ENCODE assay signal across 1 cellular context in genomic region chr3:156274791-156275190, GRCh38.
TF ChIP-seq lines count a peak whose summit lies in the region.

No MANE protein-coding gene starts in this region.

TF ChIP-seq in HepG2, 621 proteins besides CTCF, POLR2A, EP300 and RAD21 (continued from another document):
- TF ChIP-seq KIAA2018 (CRISPR knock-in tag; IDR thresholded peaks at IDR 0.05; ENCODE audit: borderline replicate concordance), result no peak
- TF ChIP-seq MATR3 (CRISPR knock-in tag; IDR thresholded peaks at IDR 0.05), result no peak
- no peak for TF ChIP-seq ZNF362 (CRISPR knock-in tag; IDR thresholded peaks at IDR 0.05; ENCODE audit: borderline replicate concordance)
- TF ChIP-seq ZBTB43 (CRISPR knock-in tag; conservative IDR thresholded peaks at IDR 0.05), result no peak
- TF ChIP-seq MIER2 (CRISPR knock-in tag; IDR thresholded peaks at IDR 0.05), result no peak
- TF ChIP-seq ZGPAT (CRISPR knock-in tag; IDR thresholded peaks at IDR 0.05), result peak; percentile 33; the same call in 1 of the 2 replicates
- no peak for TF ChIP-seq ELF1 (CRISPR knock-in tag; IDR thresholded peaks at IDR 0.05)
- TF ChIP-seq PCBP1 (IDR thresholded peaks at IDR 0.05; ENCODE audit: borderline replicate concordance, low read depth, low read length), result no peak
- TF ChIP-seq BCL3 (CRISPR knock-in tag; IDR thresholded peaks at IDR 0.05), result no peak
- no peak for TF ChIP-seq ZBED4 (CRISPR knock-in tag; IDR thresholded peaks at IDR 0.05; ENCODE audit: borderline replicate concordance)
- TF ChIP-seq FOXK1 (CRISPR knock-in tag; IDR thresholded peaks at IDR 0.05; ENCODE audit: borderline replicate concordance, low read depth), result 0 out of 2 replicates have a peak, but pooled peaks have one; percentile 19
- no peak for TF ChIP-seq MIER3 (CRISPR knock-in tag; IDR thresholded peaks at IDR 0.05; ENCODE audit: borderline replicate concordance)
- TF ChIP-seq FOXP4 (CRISPR knock-in tag; IDR thresholded peaks at IDR 0.05), result no peak
- no peak for TF ChIP-seq ZNF350 (CRISPR knock-in tag; IDR thresholded peaks at IDR 0.05; ENCODE audit: borderline replicate concordance, low read depth)
- no peak for TF ChIP-seq SIN3B (IDR thresholded peaks at IDR 0.05; ENCODE audit: low read length)
- no peak for TF ChIP-seq ZNF296 (CRISPR knock-in tag; conservative IDR thresholded peaks at IDR 0.05)
- no peak for TF ChIP-seq BCLAF1 (IDR thresholded peaks at IDR 0.05)
- no peak for TF ChIP-seq RBM22 (optimal IDR thresholded peaks at IDR 0.05; ENCODE audit: low read length)
- TF ChIP-seq ZNF484 (CRISPR knock-in tag; IDR thresholded peaks at IDR 0.05; ENCODE audit: borderline replicate concordance, low read depth), result no peak
- TF ChIP-seq LRRFIP1 (CRISPR knock-in tag; conservative IDR thresholded peaks at IDR 0.05), result no peak
